ENCODE assay signal across 1 cellular context in the genomic region with DNA sequence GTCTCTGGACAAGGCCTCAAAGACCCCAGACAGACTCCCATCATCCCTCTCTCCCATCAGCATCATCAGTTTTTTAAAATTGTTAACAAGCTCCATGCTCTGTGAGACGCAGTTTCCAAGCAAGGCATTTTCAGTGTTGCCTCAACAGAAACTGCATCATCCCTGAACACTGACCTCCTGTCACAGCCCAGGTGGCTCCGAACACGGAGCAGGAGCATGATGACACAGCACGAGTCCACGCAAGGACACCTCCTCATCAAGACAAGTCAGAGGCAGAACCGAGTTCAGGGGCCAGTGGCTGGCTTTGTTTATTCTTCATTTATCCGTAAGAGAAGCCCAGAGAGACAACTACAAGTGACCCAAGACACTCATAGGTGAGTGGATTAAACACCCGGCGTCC.
TF ChIP-seq lines count a peak whose summit lies in the region.

No MANE protein-coding gene starts in this region.

TF ChIP-seq in GM23338, 12 proteins besides CTCF, POLR2A, EP300 and RAD21 (continued from another document):
- TF ChIP-seq, protein P1, sequence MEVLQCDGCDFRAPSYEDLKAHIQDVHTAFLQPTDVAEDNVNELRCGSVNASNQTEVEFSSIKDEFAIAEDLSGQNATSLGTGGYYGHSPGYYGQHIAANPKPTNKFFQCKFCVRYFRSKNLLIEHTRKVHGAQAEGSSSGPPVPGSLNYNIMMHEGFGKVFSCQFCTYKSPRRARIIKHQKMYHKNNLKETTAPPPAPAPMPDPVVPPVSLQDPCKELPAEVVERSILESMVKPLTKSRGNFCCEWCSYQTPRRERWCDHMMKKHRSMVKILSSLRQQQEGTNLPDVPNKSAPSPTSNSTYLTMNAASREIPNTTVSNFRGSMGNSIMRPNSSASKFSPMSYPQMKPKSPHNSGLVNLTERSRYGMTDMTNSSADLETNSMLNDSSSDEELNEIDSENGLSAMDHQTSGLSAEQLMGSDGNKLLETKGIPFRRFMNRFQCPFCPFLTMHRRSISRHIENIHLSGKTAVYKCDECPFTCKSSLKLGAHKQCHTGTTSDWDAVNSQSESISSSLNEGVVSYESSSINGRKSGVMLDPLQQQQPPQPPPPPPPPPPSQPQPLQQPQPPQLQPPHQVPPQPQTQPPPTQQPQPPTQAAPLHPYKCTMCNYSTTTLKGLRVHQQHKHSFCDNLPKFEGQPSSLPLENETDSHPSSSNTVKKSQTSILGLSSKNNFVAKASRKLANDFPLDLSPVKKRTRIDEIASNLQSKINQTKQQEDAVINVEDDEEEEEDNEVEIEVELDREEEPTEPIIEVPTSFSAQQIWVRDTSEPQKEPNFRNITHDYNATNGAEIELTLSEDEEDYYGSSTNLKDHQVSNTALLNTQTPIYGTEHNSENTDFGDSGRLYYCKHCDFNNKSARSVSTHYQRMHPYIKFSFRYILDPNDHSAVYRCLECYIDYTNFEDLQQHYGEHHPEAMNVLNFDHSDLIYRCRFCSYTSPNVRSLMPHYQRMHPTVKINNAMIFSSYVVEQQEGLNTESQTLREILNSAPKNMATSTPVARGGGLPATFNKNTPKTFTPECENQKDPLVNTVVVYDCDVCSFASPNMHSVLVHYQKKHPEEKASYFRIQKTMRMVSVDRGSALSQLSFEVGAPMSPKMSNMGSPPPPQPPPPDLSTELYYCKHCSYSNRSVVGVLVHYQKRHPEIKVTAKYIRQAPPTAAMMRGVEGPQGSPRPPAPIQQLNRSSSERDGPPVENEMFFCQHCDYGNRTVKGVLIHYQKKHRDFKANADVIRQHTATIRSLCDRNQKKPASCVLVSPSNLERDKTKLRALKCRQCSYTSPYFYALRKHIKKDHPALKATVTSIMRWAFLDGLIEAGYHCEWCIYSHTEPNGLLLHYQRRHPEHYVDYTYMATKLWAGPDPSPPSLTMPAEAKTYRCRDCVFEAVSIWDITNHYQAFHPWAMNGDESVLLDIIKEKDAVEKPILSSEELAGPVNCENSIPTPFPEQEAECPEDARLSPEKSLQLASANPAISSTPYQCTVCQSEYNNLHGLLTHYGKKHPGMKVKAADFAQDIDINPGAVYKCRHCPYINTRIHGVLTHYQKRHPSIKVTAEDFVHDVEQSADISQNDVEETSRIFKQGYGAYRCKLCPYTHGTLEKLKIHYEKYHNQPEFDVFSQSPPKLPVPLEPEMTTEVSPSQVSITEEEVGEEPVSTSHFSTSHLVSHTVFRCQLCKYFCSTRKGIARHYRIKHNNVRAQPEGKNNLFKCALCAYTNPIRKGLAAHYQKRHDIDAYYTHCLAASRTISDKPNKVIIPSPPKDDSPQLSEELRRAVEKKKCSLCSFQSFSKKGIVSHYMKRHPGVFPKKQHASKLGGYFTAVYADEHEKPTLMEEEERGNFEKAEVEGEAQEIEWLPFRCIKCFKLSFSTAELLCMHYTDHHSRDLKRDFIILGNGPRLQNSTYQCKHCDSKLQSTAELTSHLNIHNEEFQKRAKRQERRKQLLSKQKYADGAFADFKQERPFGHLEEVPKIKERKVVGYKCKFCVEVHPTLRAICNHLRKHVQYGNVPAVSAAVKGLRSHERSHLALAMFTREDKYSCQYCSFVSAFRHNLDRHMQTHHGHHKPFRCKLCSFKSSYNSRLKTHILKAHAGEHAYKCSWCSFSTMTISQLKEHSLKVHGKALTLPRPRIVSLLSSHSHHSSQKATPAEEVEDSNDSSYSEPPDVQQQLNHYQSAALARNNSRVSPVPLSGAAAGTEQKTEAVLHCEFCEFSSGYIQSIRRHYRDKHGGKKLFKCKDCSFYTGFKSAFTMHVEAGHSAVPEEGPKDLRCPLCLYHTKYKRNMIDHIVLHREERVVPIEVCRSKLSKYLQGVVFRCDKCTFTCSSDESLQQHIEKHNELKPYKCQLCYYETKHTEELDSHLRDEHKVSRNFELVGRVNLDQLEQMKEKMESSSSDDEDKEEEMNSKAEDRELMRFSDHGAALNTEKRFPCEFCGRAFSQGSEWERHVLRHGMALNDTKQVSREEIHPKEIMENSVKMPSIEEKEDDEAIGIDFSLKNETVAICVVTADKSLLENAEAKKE (CRISPR knock-in tag; IDR thresholded peaks at IDR 0.05) = no peak
- TF ChIP-seq, protein P2, sequence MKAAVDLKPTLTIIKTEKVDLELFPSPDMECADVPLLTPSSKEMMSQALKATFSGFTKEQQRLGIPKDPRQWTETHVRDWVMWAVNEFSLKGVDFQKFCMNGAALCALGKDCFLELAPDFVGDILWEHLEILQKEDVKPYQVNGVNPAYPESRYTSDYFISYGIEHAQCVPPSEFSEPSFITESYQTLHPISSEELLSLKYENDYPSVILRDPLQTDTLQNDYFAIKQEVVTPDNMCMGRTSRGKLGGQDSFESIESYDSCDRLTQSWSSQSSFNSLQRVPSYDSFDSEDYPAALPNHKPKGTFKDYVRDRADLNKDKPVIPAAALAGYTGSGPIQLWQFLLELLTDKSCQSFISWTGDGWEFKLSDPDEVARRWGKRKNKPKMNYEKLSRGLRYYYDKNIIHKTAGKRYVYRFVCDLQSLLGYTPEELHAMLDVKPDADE (IDR thresholded peaks at IDR 0.05) = no peak
- TF ChIP-seq, protein P3, sequence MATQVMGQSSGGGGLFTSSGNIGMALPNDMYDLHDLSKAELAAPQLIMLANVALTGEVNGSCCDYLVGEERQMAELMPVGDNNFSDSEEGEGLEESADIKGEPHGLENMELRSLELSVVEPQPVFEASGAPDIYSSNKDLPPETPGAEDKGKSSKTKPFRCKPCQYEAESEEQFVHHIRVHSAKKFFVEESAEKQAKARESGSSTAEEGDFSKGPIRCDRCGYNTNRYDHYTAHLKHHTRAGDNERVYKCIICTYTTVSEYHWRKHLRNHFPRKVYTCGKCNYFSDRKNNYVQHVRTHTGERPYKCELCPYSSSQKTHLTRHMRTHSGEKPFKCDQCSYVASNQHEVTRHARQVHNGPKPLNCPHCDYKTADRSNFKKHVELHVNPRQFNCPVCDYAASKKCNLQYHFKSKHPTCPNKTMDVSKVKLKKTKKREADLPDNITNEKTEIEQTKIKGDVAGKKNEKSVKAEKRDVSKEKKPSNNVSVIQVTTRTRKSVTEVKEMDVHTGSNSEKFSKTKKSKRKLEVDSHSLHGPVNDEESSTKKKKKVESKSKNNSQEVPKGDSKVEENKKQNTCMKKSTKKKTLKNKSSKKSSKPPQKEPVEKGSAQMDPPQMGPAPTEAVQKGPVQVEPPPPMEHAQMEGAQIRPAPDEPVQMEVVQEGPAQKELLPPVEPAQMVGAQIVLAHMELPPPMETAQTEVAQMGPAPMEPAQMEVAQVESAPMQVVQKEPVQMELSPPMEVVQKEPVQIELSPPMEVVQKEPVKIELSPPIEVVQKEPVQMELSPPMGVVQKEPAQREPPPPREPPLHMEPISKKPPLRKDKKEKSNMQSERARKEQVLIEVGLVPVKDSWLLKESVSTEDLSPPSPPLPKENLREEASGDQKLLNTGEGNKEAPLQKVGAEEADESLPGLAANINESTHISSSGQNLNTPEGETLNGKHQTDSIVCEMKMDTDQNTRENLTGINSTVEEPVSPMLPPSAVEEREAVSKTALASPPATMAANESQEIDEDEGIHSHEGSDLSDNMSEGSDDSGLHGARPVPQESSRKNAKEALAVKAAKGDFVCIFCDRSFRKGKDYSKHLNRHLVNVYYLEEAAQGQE (IDR thresholded peaks at IDR 0.05; ENCODE audit: unreplicated experiment) = no peak
- TF ChIP-seq JUNB (IDR thresholded peaks at IDR 0.05; ENCODE audit: unreplicated experiment) (no peak), STAT1 (IDR thresholded peaks at IDR 0.05; ENCODE audit: unreplicated experiment) (no peak), ZNF331 (CRISPR knock-in tag; IDR thresholded peaks at IDR 0.05; ENCODE audit: low read depth) (no peak), ZNF114 (CRISPR knock-in tag; IDR thresholded peaks at IDR 0.05) (no peak), CREB1 (CRISPR knock-in tag; IDR thresholded peaks at IDR 0.05; ENCODE audit: low read depth) (no peak), EZH2 (IDR thresholded peaks at IDR 0.05; ENCODE audit: low read depth, unreplicated experiment) (no peak), POLR2AphosphoS5 (IDR thresholded peaks at IDR 0.05; ENCODE audit: low read depth) (no peak)
